ENCODE assay signal across 15 cellular contexts in the genomic region with DNA sequence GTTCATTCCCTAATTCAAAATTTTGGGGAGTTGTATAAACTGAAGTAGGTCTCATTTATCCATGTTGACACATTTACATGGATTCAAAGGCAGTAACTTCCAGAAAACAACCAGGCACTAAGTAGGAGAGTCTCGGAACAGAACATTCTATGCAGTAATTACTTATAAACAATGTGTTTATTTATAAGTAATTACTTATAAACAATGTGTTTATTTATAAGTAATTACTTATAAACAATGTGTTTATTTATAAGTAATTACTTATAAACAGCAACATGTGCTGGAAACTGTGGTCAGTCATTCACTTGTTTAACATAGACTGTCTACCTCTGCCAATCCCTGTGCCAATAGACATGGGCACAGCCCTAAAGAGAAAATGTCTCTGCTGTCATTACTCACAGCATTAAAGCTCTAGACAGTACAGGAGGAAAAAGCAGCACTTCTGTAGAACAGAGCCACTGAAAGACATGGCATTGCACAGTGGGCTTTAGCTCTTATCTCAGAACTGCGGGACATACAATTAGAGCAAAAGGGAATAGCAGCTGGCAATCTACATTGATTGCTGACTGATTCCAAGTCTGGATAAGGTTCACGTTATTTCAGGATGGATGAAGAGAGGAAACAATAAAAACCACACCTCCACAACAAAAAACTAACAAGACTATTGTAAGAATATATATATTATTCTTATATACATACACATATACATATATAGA.
DNase-seq lines count a peak whose midpoint lies in the region; ATAC-seq, FAIRE-seq and TF ChIP-seq lines count a peak whose summit lies in the region.
"Had no signal": no experiment of that assay in that cellular context is flagged by ENCODE, and none has a peak within 500 bp of the region (broad histone marks: within the 10 kb centered on the region; RNA-seq: fewer than 3 reads in every experiment).

No MANE protein-coding gene starts in this region.

- intact Hi-C loops in pancreas (cut with DNase I) = no loop called here

- POLR2A ChIA-PET in SK-N-SH (lab: Yijun Ruan, JAX) (no interaction called here), RWPE1 (lab: Yijun Ruan, JAX; ENCODE audit: low non-redundant PET) (no interaction called here)

- H3K36me3 ChIP-seq in SK-N-SH (replicated peaks in 1 of 2; ENCODE audit: control insufficient read depth in 1 of 2, insufficient read depth in 2 of 2, low read length in 1 of 2) (no peaks in the 10 kb centered on the region), pancreas (no peaks in the 10 kb centered on the region)

- no peak for TF ChIP-seq RAD21 in SK-N-SH (IDR thresholded peaks at IDR 0.05; ENCODE audit: low read length)

- no peaks in the 10 kb centered on the region for H3F3A ChIP-seq in SK-N-SH (replicated peaks; ENCODE audit: insufficient read depth)

- no peaks in the 10 kb centered on the region for H3K79me2 ChIP-seq in SK-N-SH (ENCODE audit: insufficient read depth)

- CTCF ChIA-PET in SK-N-SH (lab: Yijun Ruan, JAX) (interaction anchor here (0.6 kb wide), 1 partner anchor 556 kb away, joined by 3 read pairs; no protein-coding TSS in a partner anchor), RWPE1 (lab: Yijun Ruan, JAX) (interaction anchor here (0.8 kb wide), 1 partner anchor 17 kb away, joined by 3 read pairs; no protein-coding TSS in a partner anchor)

- H3K4me3 ChIP-seq in SK-N-SH (ENCODE audit: low read depth in 2 of 2, low read length in 1 of 2) (no peak overlapping the region), pancreas (no peak overlapping the region)
- H3K4me3 ChIP-seq: GM23248 had no signal

- TF ChIP-seq EP300 in SK-N-SH (IDR thresholded peaks at IDR 0.05; ENCODE audit: borderline replicate concordance in 1 of 2, low read depth in 1 of 2, low read length in 1 of 2) = no peak

- H3K9me3 ChIP-seq in SK-N-SH (no peaks in the 10 kb centered on the region; the same call in 1 of the 2 replicates), pancreas (no peaks in the 10 kb centered on the region)

- no peak overlapping the region for H2AFZ ChIP-seq in SK-N-SH (ENCODE audit: low read depth)
- H2AFZ ChIP-seq: GM23248 had no signal

- FAIRE-seq in RCC 7860 (lab: Jason Lieb, UNC) (peak; percentile 87), frontal cortex (lab: Jason Lieb, UNC) (peak; percentile 99), pancreas (lab: Jason Lieb, UNC) (peak; percentile 98)
- FAIRE-seq: GM12891 had no signal

- no peak overlapping the region for H3K27ac ChIP-seq in SK-N-SH (ENCODE audit: low read depth in 2 of 2, low read length in 1 of 2)
- H3K27ac ChIP-seq in pancreas = no peak overlapping the region
- H3K27ac ChIP-seq in RWPE1 = no peak overlapping the region
- H3K27ac ChIP-seq: GM23248 had no signal

- no peak overlapping the region for H3K4me2 ChIP-seq in SK-N-SH

- TF ChIP-seq CTCF in SK-N-SH (IDR thresholded peaks at IDR 0.05) = no peak
- no peak for TF ChIP-seq CTCF in pancreas (IDR thresholded peaks at IDR 0.05)
- TF ChIP-seq CTCF in RWPE1 (conservative IDR thresholded peaks at IDR 0.05; ENCODE audit: low read depth) = no peak

- ATAC-seq in SK-N-SH treated with all-trans-retinoic acid at 6 μM for 48 hours (no peak), pancreas (no peak), HG03039 (IDR thresholded peaks at IDR 0.05; ENCODE audit: unreplicated experiment) (no peak)

- no peaks in the 10 kb centered on the region for H3K9me2 ChIP-seq in SK-N-SH

- no peak overlapping the region for H3K9ac ChIP-seq in SK-N-SH
- H3K9ac ChIP-seq: GM23248 had no signal

- H3K27me3 ChIP-seq in SK-N-SH (ENCODE audit: insufficient read depth) = no peaks in the 10 kb centered on the region
- no peaks in the 10 kb centered on the region for H3K27me3 ChIP-seq in pancreas

- H4K20me1 ChIP-seq in SK-N-SH (ENCODE audit: insufficient read depth) = no peaks in the 10 kb centered on the region

- 41% methylated on average over 3 of the region's 3 CpGs for WGBS in SK-N-SH (ENCODE audit: low lambda C conversion rate)
- WGBS in pancreas, 2 donors = 66 to 83% methylated on average over 3 of the region's 3 CpGs

- DNase-seq in SK-N-SH = peak; percentile 8
- no peak for DNase-seq in RCC 7860 (ENCODE audit: low spot score)
- no peak for DNase-seq in frontal cortex (ENCODE audit: low spot score in 2 of 2)
- no peak for DNase-seq in pancreas
- DNase-seq in H4 (ENCODE audit: low spot score) = no peak
- no peak for DNase-seq in RWPE1 (ENCODE audit: low spot score)
- DNase-seq: C1 segment of cervical spinal cord; Calu3; CD4-positive, alpha-beta T cell; DMS 273 treated with DMSO at 0.1 percent for 48 hours; GM23248; H7 had no signal

- no peaks in the 10 kb centered on the region for H3K4me1 ChIP-seq in SK-N-SH (ENCODE audit: control insufficient read depth in 1 of 2, insufficient read depth in 2 of 2, low read depth in 1 of 2, low read length in 1 of 2)
- H3K4me1 ChIP-seq in pancreas = no peaks in the 10 kb centered on the region

TF ChIP-seq in SK-N-SH, 30 proteins besides CTCF, POLR2A, EP300 and RAD21:
- TF ChIP-seq NFIC (IDR thresholded peaks at IDR 0.05; ENCODE audit: borderline replicate concordance) (no peak), GATA2 (CRISPR knock-in tag; IDR thresholded peaks at IDR 0.05) (peak; percentile 45; the same call in 1 of the 2 replicates)

TF ChIP-seq in SK-N-SH treated with all-trans-retinoic acid at 6 μM for 48 hours, 23 proteins besides CTCF, POLR2A, EP300 and RAD21:
- TF ChIP-seq BACH2 (CRISPR knock-in tag; IDR thresholded peaks at IDR 0.05; ENCODE audit: borderline replicate concordance) (no peak), CSDC2 (CRISPR knock-in tag; IDR thresholded peaks at IDR 0.05) (no peak), ARNTL (CRISPR knock-in tag; IDR thresholded peaks at IDR 0.05; ENCODE audit: borderline replicate concordance, low read depth) (no peak), ZFP3 (CRISPR knock-in tag; IDR thresholded peaks at IDR 0.05) (no peak), ISL1 (CRISPR knock-in tag; IDR thresholded peaks at IDR 0.05) (no peak)
- TF ChIP-seq, protein P1, sequence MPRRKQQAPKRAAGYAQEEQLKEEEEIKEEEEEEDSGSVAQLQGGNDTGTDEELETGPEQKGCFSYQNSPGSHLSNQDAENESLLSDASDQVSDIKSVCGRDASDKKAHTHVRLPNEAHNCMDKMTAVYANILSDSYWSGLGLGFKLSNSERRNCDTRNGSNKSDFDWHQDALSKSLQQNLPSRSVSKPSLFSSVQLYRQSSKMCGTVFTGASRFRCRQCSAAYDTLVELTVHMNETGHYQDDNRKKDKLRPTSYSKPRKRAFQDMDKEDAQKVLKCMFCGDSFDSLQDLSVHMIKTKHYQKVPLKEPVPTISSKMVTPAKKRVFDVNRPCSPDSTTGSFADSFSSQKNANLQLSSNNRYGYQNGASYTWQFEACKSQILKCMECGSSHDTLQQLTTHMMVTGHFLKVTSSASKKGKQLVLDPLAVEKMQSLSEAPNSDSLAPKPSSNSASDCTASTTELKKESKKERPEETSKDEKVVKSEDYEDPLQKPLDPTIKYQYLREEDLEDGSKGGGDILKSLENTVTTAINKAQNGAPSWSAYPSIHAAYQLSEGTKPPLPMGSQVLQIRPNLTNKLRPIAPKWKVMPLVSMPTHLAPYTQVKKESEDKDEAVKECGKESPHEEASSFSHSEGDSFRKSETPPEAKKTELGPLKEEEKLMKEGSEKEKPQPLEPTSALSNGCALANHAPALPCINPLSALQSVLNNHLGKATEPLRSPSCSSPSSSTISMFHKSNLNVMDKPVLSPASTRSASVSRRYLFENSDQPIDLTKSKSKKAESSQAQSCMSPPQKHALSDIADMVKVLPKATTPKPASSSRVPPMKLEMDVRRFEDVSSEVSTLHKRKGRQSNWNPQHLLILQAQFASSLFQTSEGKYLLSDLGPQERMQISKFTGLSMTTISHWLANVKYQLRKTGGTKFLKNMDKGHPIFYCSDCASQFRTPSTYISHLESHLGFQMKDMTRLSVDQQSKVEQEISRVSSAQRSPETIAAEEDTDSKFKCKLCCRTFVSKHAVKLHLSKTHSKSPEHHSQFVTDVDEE (CRISPR knock-in tag; IDR thresholded peaks at IDR 0.05) = no peak
